Comparison of ENCODE assay signal across 1 cellular context in the genomic region with DNA sequence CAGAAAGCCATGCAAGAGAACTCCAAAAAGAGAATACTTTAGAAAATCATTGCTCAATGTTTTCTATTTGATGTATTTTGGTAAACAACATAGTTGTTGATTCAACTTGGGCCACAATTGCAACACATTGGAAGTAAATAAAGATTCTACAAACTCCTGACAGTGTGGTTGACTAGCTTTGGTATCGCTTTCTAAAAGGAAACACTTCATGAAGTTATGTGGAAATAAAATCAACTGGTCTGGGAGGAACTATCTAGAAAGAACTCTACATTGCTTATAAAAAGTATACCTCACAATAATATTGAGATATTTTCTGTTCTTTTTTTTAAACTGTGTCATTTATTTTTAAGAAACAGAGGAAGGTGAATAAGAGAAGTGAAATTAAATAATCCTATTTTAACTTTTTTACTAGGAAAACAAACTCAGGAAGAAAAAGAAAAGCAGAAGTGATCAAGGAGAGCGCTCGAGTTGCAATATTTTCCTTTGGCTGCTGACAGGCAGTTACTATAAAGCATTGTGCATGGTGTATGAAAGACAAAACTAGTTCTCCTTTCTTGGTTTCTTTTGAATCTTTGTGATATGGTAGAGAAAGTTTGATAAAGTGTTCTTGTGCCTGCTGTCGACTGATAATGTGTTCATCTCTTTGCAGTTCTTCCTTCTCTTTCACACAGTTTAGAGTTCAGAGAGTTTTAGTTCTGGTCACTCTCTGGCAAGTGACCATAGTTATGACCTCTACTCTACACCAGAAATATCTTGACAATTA.
TF ChIP-seq lines count a peak whose summit lies in the region.

No MANE protein-coding gene starts in this region.

TF ChIP-seq in K562, 482 proteins besides CTCF, POLR2A, EP300 and RAD21 (continued from another document and continues in another):
- peak; percentile 48; the same call in 1 of the 2 replicates for TF ChIP-seq ADNP (tag; IDR thresholded peaks at IDR 0.05)
- TF ChIP-seq, protein P1, sequence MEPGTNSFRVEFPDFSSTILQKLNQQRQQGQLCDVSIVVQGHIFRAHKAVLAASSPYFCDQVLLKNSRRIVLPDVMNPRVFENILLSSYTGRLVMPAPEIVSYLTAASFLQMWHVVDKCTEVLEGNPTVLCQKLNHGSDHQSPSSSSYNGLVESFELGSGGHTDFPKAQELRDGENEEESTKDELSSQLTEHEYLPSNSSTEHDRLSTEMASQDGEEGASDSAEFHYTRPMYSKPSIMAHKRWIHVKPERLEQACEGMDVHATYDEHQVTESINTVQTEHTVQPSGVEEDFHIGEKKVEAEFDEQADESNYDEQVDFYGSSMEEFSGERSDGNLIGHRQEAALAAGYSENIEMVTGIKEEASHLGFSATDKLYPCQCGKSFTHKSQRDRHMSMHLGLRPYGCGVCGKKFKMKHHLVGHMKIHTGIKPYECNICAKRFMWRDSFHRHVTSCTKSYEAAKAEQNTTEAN (CRISPR knock-in tag; IDR thresholded peaks at IDR 0.05), result 0 out of 2 replicates have a peak, but pooled peaks have one; percentile 35
- TF ChIP-seq MTA1 (IDR thresholded peaks at IDR 0.05; ENCODE audit: borderline replicate concordance), result peak; percentile 56; the same call in 1 of the 2 replicates
- TF ChIP-seq EHMT2 (IDR thresholded peaks at IDR 0.05), result 0 out of 2 replicates have a peak, but pooled peaks have one; percentile 36
- peak in 1 of 2 experiments; percentile 73; a peak in 2 of 4 replicates for TF ChIP-seq ARNT (IDR thresholded peaks at IDR 0.05)
- TF ChIP-seq ZZZ3 (IDR thresholded peaks at IDR 0.05), result no peak
- TF ChIP-seq NCOA1 (IDR thresholded peaks at IDR 0.05; ENCODE audit: low read depth), result peak; percentile 51; the same call in 1 of the 2 replicates
- TF ChIP-seq GATAD2B (IDR thresholded peaks at IDR 0.05; ENCODE audit: borderline replicate concordance), result peak; percentile 60; the same call in 1 of the 2 replicates
- TF ChIP-seq ZNF668 (CRISPR knock-in tag; IDR thresholded peaks at IDR 0.05), result no peak
- peak; percentile 61; the same call in 1 of the 2 replicates for TF ChIP-seq ZEB2 (IDR thresholded peaks at IDR 0.05)
- TF ChIP-seq, protein P2, sequence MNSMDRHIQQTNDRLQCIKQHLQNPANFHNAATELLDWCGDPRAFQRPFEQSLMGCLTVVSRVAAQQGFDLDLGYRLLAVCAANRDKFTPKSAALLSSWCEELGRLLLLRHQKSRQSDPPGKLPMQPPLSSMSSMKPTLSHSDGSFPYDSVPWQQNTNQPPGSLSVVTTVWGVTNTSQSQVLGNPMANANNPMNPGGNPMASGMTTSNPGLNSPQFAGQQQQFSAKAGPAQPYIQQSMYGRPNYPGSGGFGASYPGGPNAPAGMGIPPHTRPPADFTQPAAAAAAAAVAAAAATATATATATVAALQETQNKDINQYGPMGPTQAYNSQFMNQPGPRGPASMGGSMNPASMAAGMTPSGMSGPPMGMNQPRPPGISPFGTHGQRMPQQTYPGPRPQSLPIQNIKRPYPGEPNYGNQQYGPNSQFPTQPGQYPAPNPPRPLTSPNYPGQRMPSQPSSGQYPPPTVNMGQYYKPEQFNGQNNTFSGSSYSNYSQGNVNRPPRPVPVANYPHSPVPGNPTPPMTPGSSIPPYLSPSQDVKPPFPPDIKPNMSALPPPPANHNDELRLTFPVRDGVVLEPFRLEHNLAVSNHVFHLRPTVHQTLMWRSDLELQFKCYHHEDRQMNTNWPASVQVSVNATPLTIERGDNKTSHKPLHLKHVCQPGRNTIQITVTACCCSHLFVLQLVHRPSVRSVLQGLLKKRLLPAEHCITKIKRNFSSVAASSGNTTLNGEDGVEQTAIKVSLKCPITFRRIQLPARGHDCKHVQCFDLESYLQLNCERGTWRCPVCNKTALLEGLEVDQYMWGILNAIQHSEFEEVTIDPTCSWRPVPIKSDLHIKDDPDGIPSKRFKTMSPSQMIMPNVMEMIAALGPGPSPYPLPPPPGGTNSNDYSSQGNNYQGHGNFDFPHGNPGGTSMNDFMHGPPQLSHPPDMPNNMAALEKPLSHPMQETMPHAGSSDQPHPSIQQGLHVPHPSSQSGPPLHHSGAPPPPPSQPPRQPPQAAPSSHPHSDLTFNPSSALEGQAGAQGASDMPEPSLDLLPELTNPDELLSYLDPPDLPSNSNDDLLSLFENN (IDR thresholded peaks at IDR 0.05; ENCODE audit: low read depth in 2 of 2, low read length in 2 of 2), result peak in 1 of 2 experiments; percentile 31; a peak in 1 of 4 replicates
- TF ChIP-seq CREM (IDR thresholded peaks at IDR 0.05; ENCODE audit: low read depth), result peak; percentile 52; the same call in 1 of the 2 replicates
- peak; percentile 80 for TF ChIP-seq FOXM1 (IDR thresholded peaks at IDR 0.05; ENCODE audit: low read depth)
- no peak for TF ChIP-seq FOXM1 (CRISPR knock-in tag; IDR thresholded peaks at IDR 0.05; ENCODE audit: low read depth)
- peak; percentile 35; the same call in 1 of the 2 replicates for TF ChIP-seq NFE2 (IDR thresholded peaks at IDR 0.05; ENCODE audit: low read depth)
- TF ChIP-seq, protein P3, sequence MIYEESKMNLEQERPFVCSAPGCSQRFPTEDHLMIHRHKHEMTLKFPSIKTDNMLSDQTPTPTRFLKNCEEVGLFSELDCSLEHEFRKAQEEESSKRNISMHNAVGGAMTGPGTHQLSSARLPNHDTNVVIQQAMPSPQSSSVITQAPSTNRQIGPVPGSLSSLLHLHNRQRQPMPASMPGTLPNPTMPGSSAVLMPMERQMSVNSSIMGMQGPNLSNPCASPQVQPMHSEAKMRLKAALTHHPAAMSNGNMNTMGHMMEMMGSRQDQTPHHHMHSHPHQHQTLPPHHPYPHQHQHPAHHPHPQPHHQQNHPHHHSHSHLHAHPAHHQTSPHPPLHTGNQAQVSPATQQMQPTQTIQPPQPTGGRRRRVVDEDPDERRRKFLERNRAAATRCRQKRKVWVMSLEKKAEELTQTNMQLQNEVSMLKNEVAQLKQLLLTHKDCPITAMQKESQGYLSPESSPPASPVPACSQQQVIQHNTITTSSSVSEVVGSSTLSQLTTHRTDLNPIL (CRISPR knock-in tag; IDR thresholded peaks at IDR 0.05), result no peak
- TF ChIP-seq, protein P4, sequence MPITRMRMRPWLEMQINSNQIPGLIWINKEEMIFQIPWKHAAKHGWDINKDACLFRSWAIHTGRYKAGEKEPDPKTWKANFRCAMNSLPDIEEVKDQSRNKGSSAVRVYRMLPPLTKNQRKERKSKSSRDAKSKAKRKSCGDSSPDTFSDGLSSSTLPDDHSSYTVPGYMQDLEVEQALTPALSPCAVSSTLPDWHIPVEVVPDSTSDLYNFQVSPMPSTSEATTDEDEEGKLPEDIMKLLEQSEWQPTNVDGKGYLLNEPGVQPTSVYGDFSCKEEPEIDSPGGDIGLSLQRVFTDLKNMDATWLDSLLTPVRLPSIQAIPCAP (CRISPR knock-in tag; IDR thresholded peaks at IDR 0.05; ENCODE audit: borderline replicate concordance), result no peak
- peak; percentile 48; the same call in 1 of the 2 replicates for TF ChIP-seq POLR2AphosphoS5 (IDR thresholded peaks at IDR 0.05; ENCODE audit: control insufficient read depth, insufficient read depth, low read depth, low read length)
- TF ChIP-seq, protein P5, sequence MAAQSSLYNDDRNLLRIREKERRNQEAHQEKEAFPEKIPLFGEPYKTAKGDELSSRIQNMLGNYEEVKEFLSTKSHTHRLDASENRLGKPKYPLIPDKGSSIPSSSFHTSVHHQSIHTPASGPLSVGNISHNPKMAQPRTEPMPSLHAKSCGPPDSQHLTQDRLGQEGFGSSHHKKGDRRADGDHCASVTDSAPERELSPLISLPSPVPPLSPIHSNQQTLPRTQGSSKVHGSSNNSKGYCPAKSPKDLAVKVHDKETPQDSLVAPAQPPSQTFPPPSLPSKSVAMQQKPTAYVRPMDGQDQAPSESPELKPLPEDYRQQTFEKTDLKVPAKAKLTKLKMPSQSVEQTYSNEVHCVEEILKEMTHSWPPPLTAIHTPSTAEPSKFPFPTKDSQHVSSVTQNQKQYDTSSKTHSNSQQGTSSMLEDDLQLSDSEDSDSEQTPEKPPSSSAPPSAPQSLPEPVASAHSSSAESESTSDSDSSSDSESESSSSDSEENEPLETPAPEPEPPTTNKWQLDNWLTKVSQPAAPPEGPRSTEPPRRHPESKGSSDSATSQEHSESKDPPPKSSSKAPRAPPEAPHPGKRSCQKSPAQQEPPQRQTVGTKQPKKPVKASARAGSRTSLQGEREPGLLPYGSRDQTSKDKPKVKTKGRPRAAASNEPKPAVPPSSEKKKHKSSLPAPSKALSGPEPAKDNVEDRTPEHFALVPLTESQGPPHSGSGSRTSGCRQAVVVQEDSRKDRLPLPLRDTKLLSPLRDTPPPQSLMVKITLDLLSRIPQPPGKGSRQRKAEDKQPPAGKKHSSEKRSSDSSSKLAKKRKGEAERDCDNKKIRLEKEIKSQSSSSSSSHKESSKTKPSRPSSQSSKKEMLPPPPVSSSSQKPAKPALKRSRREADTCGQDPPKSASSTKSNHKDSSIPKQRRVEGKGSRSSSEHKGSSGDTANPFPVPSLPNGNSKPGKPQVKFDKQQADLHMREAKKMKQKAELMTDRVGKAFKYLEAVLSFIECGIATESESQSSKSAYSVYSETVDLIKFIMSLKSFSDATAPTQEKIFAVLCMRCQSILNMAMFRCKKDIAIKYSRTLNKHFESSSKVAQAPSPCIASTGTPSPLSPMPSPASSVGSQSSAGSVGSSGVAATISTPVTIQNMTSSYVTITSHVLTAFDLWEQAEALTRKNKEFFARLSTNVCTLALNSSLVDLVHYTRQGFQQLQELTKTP (IDR thresholded peaks at IDR 0.05; ENCODE audit: low read depth in 1 of 2, partially characterized antibody in 2 of 2), result peak in 1 of 2 experiments; percentile 59
- TF ChIP-seq CXXC5 (CRISPR knock-in tag; IDR thresholded peaks at IDR 0.05), result peak; percentile 29; the same call in 1 of the 2 replicates
- TF ChIP-seq BCOR (IDR thresholded peaks at IDR 0.05), result peak; percentile 57
- TF ChIP-seq ARID1B (IDR thresholded peaks at IDR 0.05), result peak; percentile 95
- no peak for TF ChIP-seq FOXJ2 (tag; IDR thresholded peaks at IDR 0.05)
- 0 out of 4 replicates have a peak, but pooled peaks of 1 of the 2 experiments have one; percentile 37 for TF ChIP-seq TBL1XR1 (IDR thresholded peaks at IDR 0.05; ENCODE audit: low read length in 2 of 2)
- no peak; a peak in 1 of 4 replicates for TF ChIP-seq FOXA3 (CRISPR knock-in tag; conservative IDR thresholded peaks at IDR 0.05 in 1 of 2, IDR thresholded peaks at IDR 0.05 in 1 of 2)
- TF ChIP-seq, protein P6, sequence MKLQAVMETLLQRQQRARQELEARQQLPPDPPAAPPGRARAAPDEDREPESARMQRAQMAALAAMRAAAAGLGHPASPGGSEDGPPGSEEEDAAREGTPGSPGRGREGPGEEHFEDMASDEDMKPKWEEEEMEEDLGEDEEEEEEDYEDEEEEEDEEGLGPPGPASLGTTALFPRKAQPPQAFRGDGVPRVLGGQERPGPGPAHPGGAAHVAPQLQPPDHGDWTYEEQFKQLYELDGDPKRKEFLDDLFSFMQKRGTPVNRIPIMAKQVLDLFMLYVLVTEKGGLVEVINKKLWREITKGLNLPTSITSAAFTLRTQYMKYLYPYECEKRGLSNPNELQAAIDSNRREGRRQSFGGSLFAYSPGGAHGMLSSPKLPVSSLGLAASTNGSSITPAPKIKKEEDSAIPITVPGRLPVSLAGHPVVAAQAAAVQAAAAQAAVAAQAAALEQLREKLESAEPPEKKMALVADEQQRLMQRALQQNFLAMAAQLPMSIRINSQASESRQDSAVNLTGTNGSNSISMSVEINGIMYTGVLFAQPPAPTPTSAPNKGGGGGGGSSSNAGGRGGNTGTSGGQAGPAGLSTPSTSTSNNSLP (IDR thresholded peaks at IDR 0.05; ENCODE audit: borderline replicate concordance, low read depth, low read length), result peak; percentile 96; the same call in 1 of the 2 replicates
- peak; percentile 51; the same call in 1 of the 2 replicates for TF ChIP-seq HDAC2 (IDR thresholded peaks at IDR 0.05)
- TF ChIP-seq, protein P7, sequence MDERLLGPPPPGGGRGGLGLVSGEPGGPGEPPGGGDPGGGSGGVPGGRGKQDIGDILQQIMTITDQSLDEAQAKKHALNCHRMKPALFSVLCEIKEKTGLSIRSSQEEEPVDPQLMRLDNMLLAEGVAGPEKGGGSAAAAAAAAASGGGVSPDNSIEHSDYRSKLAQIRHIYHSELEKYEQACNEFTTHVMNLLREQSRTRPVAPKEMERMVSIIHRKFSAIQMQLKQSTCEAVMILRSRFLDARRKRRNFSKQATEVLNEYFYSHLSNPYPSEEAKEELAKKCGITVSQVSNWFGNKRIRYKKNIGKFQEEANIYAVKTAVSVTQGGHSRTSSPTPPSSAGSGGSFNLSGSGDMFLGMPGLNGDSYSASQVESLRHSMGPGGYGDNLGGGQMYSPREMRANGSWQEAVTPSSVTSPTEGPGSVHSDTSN (CRISPR knock-in tag; IDR thresholded peaks at IDR 0.05; ENCODE audit: low read depth), result no peak
- TF ChIP-seq, protein P7 (tag; conservative IDR thresholded peaks at IDR 0.05; ENCODE audit: low read depth), result peak; percentile 84
- TF ChIP-seq ZNF444 (CRISPR knock-in tag; IDR thresholded peaks at IDR 0.05), result no peak
- TF ChIP-seq, protein P8, sequence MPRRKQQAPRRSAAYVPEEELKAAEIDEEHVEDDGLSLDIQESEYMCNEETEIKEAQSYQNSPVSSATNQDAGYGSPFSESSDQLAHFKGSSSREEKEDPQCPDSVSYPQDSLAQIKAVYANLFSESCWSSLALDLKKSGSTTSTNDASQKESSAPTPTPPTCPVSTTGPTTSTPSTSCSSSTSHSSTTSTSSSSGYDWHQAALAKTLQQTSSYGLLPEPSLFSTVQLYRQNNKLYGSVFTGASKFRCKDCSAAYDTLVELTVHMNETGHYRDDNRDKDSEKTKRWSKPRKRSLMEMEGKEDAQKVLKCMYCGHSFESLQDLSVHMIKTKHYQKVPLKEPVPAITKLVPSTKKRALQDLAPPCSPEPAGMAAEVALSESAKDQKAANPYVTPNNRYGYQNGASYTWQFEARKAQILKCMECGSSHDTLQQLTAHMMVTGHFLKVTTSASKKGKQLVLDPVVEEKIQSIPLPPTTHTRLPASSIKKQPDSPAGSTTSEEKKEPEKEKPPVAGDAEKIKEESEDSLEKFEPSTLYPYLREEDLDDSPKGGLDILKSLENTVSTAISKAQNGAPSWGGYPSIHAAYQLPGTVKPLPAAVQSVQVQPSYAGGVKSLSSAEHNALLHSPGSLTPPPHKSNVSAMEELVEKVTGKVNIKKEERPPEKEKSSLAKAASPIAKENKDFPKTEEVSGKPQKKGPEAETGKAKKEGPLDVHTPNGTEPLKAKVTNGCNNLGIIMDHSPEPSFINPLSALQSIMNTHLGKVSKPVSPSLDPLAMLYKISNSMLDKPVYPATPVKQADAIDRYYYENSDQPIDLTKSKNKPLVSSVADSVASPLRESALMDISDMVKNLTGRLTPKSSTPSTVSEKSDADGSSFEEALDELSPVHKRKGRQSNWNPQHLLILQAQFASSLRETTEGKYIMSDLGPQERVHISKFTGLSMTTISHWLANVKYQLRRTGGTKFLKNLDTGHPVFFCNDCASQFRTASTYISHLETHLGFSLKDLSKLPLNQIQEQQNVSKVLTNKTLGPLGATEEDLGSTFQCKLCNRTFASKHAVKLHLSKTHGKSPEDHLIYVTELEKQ (CRISPR knock-in tag; IDR thresholded peaks at IDR 0.05), result no peak
- peak; percentile 19 for TF ChIP-seq SMARCB1 (IDR thresholded peaks at IDR 0.05; ENCODE audit: insufficient read length, low read depth)
- peak; percentile 52; the same call in 1 of the 2 replicates for TF ChIP-seq POLR2H (tag; IDR thresholded peaks at IDR 0.05; ENCODE audit: low read depth)
